In genomic region chr3:52537726-52538421, GRCh38 we compare ENCODE assay signal across 9 cellular contexts. TPM values are rescaled to one million over a fixed set of nuclear protein-coding genes. Genes with fewer than 3 reads are reported as not detected.
DNase-seq lines count a peak whose midpoint lies in the region; ATAC-seq, FAIRE-seq and TF ChIP-seq lines count a peak whose summit lies in the region.
"Had no signal": no experiment of that assay in that cellular context is flagged by ENCODE, and none has a peak within 500 bp of the region (broad histone marks: within the 10 kb centered on the region; RNA-seq: fewer than 3 reads in every experiment).

No MANE protein-coding gene starts in this region.

- H3K4me3 ChIP-seq in WERI-Rb-1 (ENCODE audit: low read depth, low read length) (peak overlapping the region; percentile 79; the same call in 1 of the 2 replicates), fibroblast of the aortic adventitia (ENCODE audit: low read depth, low read length) (peak overlapping the region; percentile 70), skeletal muscle cell (ENCODE audit: low read depth, low read length) (peak overlapping the region; percentile 82)

- H3K9me3 ChIP-seq in WERI-Rb-1 (ENCODE audit: severe bottlenecking), result no peaks in the 10 kb centered on the region

- no peak for DNase-seq in GM18507 (ENCODE audit: extremely low spot score, insufficient read length, low read depth)
- no peak for DNase-seq in WERI-Rb-1
- no peak for DNase-seq in fibroblast of the aortic adventitia (ENCODE audit: low read depth)
- DNase-seq in skeletal muscle cell (ENCODE audit: low read depth), result no peak
- DNase-seq in GM10266 (ENCODE audit: extremely low spot score), result no peak
- no peak for DNase-seq in SK-N-DZ (ENCODE audit: low spot score)
- DNase-seq: stimulated activated CD4-positive, alpha-beta T cell treated with anti-CD3 and anti-CD28 coated beads, Interleukin-4, amount 100 ng/mL, for 4 hours had no signal

- TF ChIP-seq CTCF in WERI-Rb-1 (IDR thresholded peaks at IDR 0.05; ENCODE audit: low read depth, low read length) (no peak), fibroblast of the aortic adventitia (IDR thresholded peaks at IDR 0.05; ENCODE audit: insufficient read depth, low read length) (no peak), GM10266 (IDR thresholded peaks at IDR 0.05; ENCODE audit: control insufficient read depth, insufficient read depth, low read depth, missing control alignments) (no peak)

- FAIRE-seq in GM18507 (lab: Jason Lieb, UNC), result peak; percentile 39

- peaks cover 16% of the 10 kb centered on the region for H3K36me3 ChIP-seq in WERI-Rb-1

- no peaks in the 10 kb centered on the region for H3K27me3 ChIP-seq in WERI-Rb-1 (ENCODE audit: insufficient read depth, low read depth, severe bottlenecking)

- ATAC-seq in HG02763 (IDR thresholded peaks at IDR 0.05; ENCODE audit: unreplicated experiment), result no peak
- no peak for ATAC-seq in HG03457 (IDR thresholded peaks at IDR 0.05; ENCODE audit: unreplicated experiment)

- no peak overlapping the region for H3K27ac ChIP-seq in WERI-Rb-1

RNA-seq across cellular contexts. Expression of gene UQCC5, which starts 1.5 kb away (rescaled TPM):
- 4.3 and 7.7 TPM in 2 replicates for total RNA-seq in fibroblast of the aortic adventitia (ENCODE audit: low replicate concordance)
- 2.0 and 2.7 TPM in 2 replicates for polyA plus RNA-seq in SK-N-DZ (2014; cell fraction: cytosol; rRNA removed)
- polyA plus RNA-seq in SK-N-DZ (2014; cell fraction: nucleus; rRNA removed), result 6.9 and 147 TPM in 2 replicates

RNA-seq across cellular contexts. Expression of gene NT5DC2, which starts 4.2 kb away (rescaled TPM):
- total RNA-seq in fibroblast of the aortic adventitia (ENCODE audit: low replicate concordance), result 31.1 and 68.2 TPM in 2 replicates
- polyA plus RNA-seq in SK-N-DZ (2014; cell fraction: cytosol; rRNA removed), result 342 and 366 TPM in 2 replicates
- polyA plus RNA-seq in SK-N-DZ (2014; cell fraction: nucleus; rRNA removed), result 688 and 845 TPM in 2 replicates

RNA-seq across cellular contexts. Expression of gene STAB1, which starts 42.7 kb away (rescaled TPM):
- total RNA-seq in fibroblast of the aortic adventitia (ENCODE audit: low replicate concordance), result 0.90 and 1.1 TPM in 2 replicates
- 0.17 and 0.36 TPM in 2 replicates for polyA plus RNA-seq in SK-N-DZ (2014; cell fraction: cytosol; rRNA removed)
- polyA plus RNA-seq in SK-N-DZ (2014; cell fraction: nucleus; rRNA removed), result 4.5 and 8.7 TPM in 2 replicates
